18 cellular contexts compared by ENCODE assay signal in genomic region chr7:42338231-42339222, GRCh38.
A peak's percentile ranks its signal among the peaks of the same experiment; 100 is the strongest.
DNase-seq lines count a peak whose midpoint lies in the region; ATAC-seq and TF ChIP-seq lines count a peak whose summit lies in the region.
"Had no signal": no experiment of that assay in that cellular context is flagged by ENCODE, and none has a peak within 500 bp of the region (broad histone marks: within the 10 kb centered on the region; RNA-seq: fewer than 3 reads in every experiment).

No MANE protein-coding gene starts in this region.

- H3K36me3 ChIP-seq in PC-3 (ENCODE audit: low read depth, low read length): no peaks in the 10 kb centered on the region
- H3K36me3 ChIP-seq in osteoblast (ENCODE audit: insufficient read depth, low read length): no peaks in the 10 kb centered on the region
- H3K36me3 ChIP-seq: left ventricle myocardium inferior, pancreas, tibial nerve had no signal

- TF ChIP-seq CTCF in PC-3 (conservative IDR thresholded peaks at IDR 0.05; ENCODE audit: low read depth, low read length) (no peak), fibroblast of pulmonary artery (IDR thresholded peaks at IDR 0.05; ENCODE audit: low read length, missing control alignments) (no peak), osteoblast (IDR thresholded peaks at IDR 0.05; ENCODE audit: extremely low read depth, low read depth, low read length) (no peak), coronary artery (IDR thresholded peaks at IDR 0.05) (no peak)

- intact Hi-C loops in PC-3 (cut with micrococcal nuclease): no loop called here

- BruUV-seq in PC-3 (replicated peaks; lab: Mats Ljungman, UMichigan): no TSS peak

- H3K4me1 ChIP-seq in PC-3 (ENCODE audit: insufficient read depth, low read length) (peaks cover 15% of the 10 kb centered on the region), osteoblast (ENCODE audit: insufficient read depth, low read length) (peaks cover 17% of the 10 kb centered on the region)
- H3K4me1 ChIP-seq: left ventricle myocardium inferior, pancreas had no signal

- no peaks in the 10 kb centered on the region for H3F3A ChIP-seq in PC-3 (ENCODE audit: low read length, unreplicated experiment)

- peak overlapping the region; percentile 36 for H3K4me2 ChIP-seq in PC-3 (ENCODE audit: low read length)
- peak overlapping the region; percentile 77 for H3K4me2 ChIP-seq in osteoblast (ENCODE audit: insufficient read depth, low read length)

- H3K9me2 ChIP-seq in PC-3 (replicated peaks; ENCODE audit: low read length): no peaks in the 10 kb centered on the region

- H2AFZ ChIP-seq in PC-3 (ENCODE audit: low read length) (peak overlapping the region; percentile 43), osteoblast (ENCODE audit: low read length) (peak overlapping the region; percentile 74)

- H3K79me2 ChIP-seq in PC-3 (ENCODE audit: low read length) (no peaks in the 10 kb centered on the region), osteoblast (ENCODE audit: insufficient read depth, low read length) (no peaks in the 10 kb centered on the region)

- H3K4me3 ChIP-seq in PC-3 (ENCODE audit: low read length) (no peak overlapping the region), fibroblast of pulmonary artery (replicated peaks; ENCODE audit: low read depth, low read length) (no peak overlapping the region), osteoblast (ENCODE audit: insufficient read depth, low read length) (peak overlapping the region; percentile 49), coronary artery (no peak overlapping the region)
- H3K4me3 ChIP-seq: K562, left ventricle myocardium inferior, pancreas, tibial nerve had no signal

- H4K20me1 ChIP-seq in PC-3 (ENCODE audit: low read length) (no peaks in the 10 kb centered on the region), osteoblast (ENCODE audit: insufficient read depth, low read length) (no peaks in the 10 kb centered on the region)

- CTCF ChIA-PET in PC-3 (lab: Charles Lee): no interaction called here

- POLR2A ChIA-PET in PC-3 (lab: Charles Lee; ENCODE audit: unreplicated experiment): no interaction called here

- no peak overlapping the region for H3K27ac ChIP-seq in PC-3 (ENCODE audit: low read length)
- H3K27ac ChIP-seq in osteoblast (ENCODE audit: low read depth, low read length): peak overlapping the region; percentile 36
- no peak overlapping the region for H3K27ac ChIP-seq in coronary artery
- H3K27ac ChIP-seq: left ventricle myocardium inferior, pancreas had no signal

- no peak overlapping the region for H3K9ac ChIP-seq in PC-3 (ENCODE audit: low read length)

- H3K9me3 ChIP-seq in PC-3 (ENCODE audit: low read length) (no peaks in the 10 kb centered on the region), osteoblast (ENCODE audit: low read depth, low read length) (no peaks in the 10 kb centered on the region)
- H3K9me3 ChIP-seq: pancreas, tibial nerve had no signal

- H3K27me3 ChIP-seq in PC-3 (ENCODE audit: low read length) (no peaks in the 10 kb centered on the region), osteoblast (ENCODE audit: insufficient read depth, low read length) (peaks cover 3% of the 10 kb centered on the region)
- H3K27me3 ChIP-seq: pancreas, tibial nerve had no signal

- DNase-seq in AG20443 (ENCODE audit: low spot score): peak; percentile 68
- DNase-seq in PC-3: peak; percentile 8
- DNase-seq in fibroblast of pulmonary artery (ENCODE audit: low read depth): peak; percentile 42
- peak; percentile 71 for DNase-seq in osteoblast (ENCODE audit: insufficient read length, low spot score, missing footprints)
- no peak for DNase-seq in 8988T
- no peak for DNase-seq in DMS 273 (lab: John Stamatoyannopoulos, UW; ENCODE audit: unreplicated experiment)
- DNase-seq in coronary artery (ENCODE audit: low spot score): no peak
- DNase-seq in germinal center (ENCODE audit: low spot score): no peak
- DNase-seq: activated CD8-positive, alpha-beta T cell treated with anti-CD3 and anti-CD28 coated beads for 36 hours; DMS53; hippocampal formation; left ventricle myocardium inferior; NCI-H1436 treated with DMSO at 0.1 percent for 48 hours; pancreas; Right ventricle myocardium superior; stimulated activated CD4-positive, alpha-beta T cell treated with anti-CD3 and anti-CD28 coated beads, Interleukin-15, amount 100 ng/mL, for 24 hours had no signal

- ATAC-seq in PC-3: peak; percentile 45
- ATAC-seq: activated CD8-positive, alpha-beta T cell treated with anti-CD3 and anti-CD28 coated beads for 36 hours; K562 had no signal

Comparison
In these comparisons a context has a peak if more than half of its experiments do, and no peak if none do; other contexts are left out.
1. DNase-seq: peak in AG20443 (single experiment), PC-3 (single experiment), fibroblast of pulmonary artery (single experiment) and osteoblast (single experiment); none in 8988T (single experiment), DMS 273 (single experiment), coronary artery (single experiment) and germinal center (single experiment).